Comparison of ENCODE assay signal across 18 cellular contexts in genomic region chr10:48695636-48696534, GRCh38. TPM values are rescaled to one million over a fixed set of nuclear protein-coding genes. Genes with fewer than 3 reads are reported as not detected.
DNase-seq lines count a peak whose midpoint lies in the region; ATAC-seq, FAIRE-seq and TF ChIP-seq lines count a peak whose summit lies in the region.
"Had no signal": no experiment of that assay in that cellular context is flagged by ENCODE, and none has a peak within 500 bp of the region (broad histone marks: within the 10 kb centered on the region; RNA-seq: fewer than 3 reads in every experiment).

No MANE protein-coding gene starts in this region.

- peaks cover 89% of the 10 kb centered on the region for H3K36me3 Mint-ChIP-seq in activated B cell treated with CpG ODN at 0.5 μM for 24 hours (ENCODE audit: low read depth)
- peaks cover 32% of the 10 kb centered on the region for H3K36me3 Mint-ChIP-seq in memory B cell
- peaks cover 74 to 86% of the 10 kb centered on the region in 2 donors for H3K36me3 Mint-ChIP-seq in stimulated activated naive B cell treated with anti-CD40 and anti-IgM and Interleukin-4, amounts not matched to agents 10 μg/mL and 1 μg/mL and 100 μg/mL, for 72 hours
- peaks cover 5% of the 10 kb centered on the region for H3K36me3 Mint-ChIP-seq in glutamatergic neuron (ENCODE audit: unreplicated experiment)

- ATAC-seq in activated B cell treated with CpG ODN at 0.5 μM for 24 hours (ENCODE audit: low read depth) (no peak), memory B cell (ENCODE audit: low read depth) (no peak)
- peak; percentile 46 to 50 for ATAC-seq in stimulated activated naive B cell treated with anti-CD40 and anti-IgM and Interleukin-4, amounts not matched to agents 10 μg/mL and 1 μg/mL and 100 μg/mL, for 72 hours (replicated peaks)
- ATAC-seq: GM23338, HCT116 had no signal

- DNase-seq in GM18507 (ENCODE audit: extremely low spot score, insufficient read length, low read depth) (no peak), activated B cell treated with CpG ODN at 0.5 μM for 24 hours (no peak), memory B cell (ENCODE audit: low spot score in 2 of 2) (no peak), BE2C (no peak), glutamatergic neuron (no peak)
- no peak for DNase-seq in stimulated activated naive B cell treated with anti-CD40 and anti-IgM and Interleukin-4, amounts not matched to agents 10 μg/mL and 1 μg/mL and 100 μg/mL, for 72 hours
- DNase-seq in effector CD8-positive, alpha-beta T cell (lab: John Stamatoyannopoulos, UW) = no peak
- DNase-seq: ACHN, DMS79, KG1, NCI-H1694 treated with DMSO at 0.1 percent for 48 hours, NCI-H2081 treated with DMSO at 0.1 percent for 48 hours, NCI-H446, NCI-H526 treated with DMSO at 0.1 percent for 48 hours, SIG-M5, SK-N-SH had no signal

- H3K27me3 Mint-ChIP-seq in activated B cell treated with CpG ODN at 0.5 μM for 24 hours (no peaks in the 10 kb centered on the region), memory B cell (no peaks in the 10 kb centered on the region), glutamatergic neuron (ENCODE audit: unreplicated experiment) (peaks cover 2% of the 10 kb centered on the region)
- no peaks in the 10 kb centered on the region for H3K27me3 Mint-ChIP-seq in stimulated activated naive B cell treated with anti-CD40 and anti-IgM and Interleukin-4, amounts not matched to agents 10 μg/mL and 1 μg/mL and 100 μg/mL, for 72 hours

- H3K4me1 Mint-ChIP-seq in activated B cell treated with CpG ODN at 0.5 μM for 24 hours (peaks cover 98% of the 10 kb centered on the region), memory B cell (peaks cover 78% of the 10 kb centered on the region), glutamatergic neuron (ENCODE audit: low read depth, unreplicated experiment) (peaks cover 22% of the 10 kb centered on the region)
- peaks cover 86 to 97% of the 10 kb centered on the region in 2 donors for H3K4me1 Mint-ChIP-seq in stimulated activated naive B cell treated with anti-CD40 and anti-IgM and Interleukin-4, amounts not matched to agents 10 μg/mL and 1 μg/mL and 100 μg/mL, for 72 hours

- H3K4me3 ChIP-seq in BE2C (ENCODE audit: low read depth, low read length) = no peak overlapping the region
- H3K4me3 ChIP-seq: GM23338 had no signal

- FAIRE-seq in GM18507 (lab: Jason Lieb, UNC) = peak; percentile 59

- H3K27ac Mint-ChIP-seq in activated B cell treated with CpG ODN at 0.5 μM for 24 hours = peak overlapping the region; percentile 82
- H3K27ac Mint-ChIP-seq in memory B cell = peak overlapping the region; percentile 49
- peak overlapping the region; percentile 85 for H3K27ac Mint-ChIP-seq in stimulated activated naive B cell treated with anti-CD40 and anti-IgM and Interleukin-4, amounts not matched to agents 10 μg/mL and 1 μg/mL and 100 μg/mL, for 72 hours
- H3K27ac Mint-ChIP-seq in glutamatergic neuron (ENCODE audit: unreplicated experiment) = no peak overlapping the region
- H3K27ac Mint-ChIP-seq: GM23338 had no signal

- H3K4me3 Mint-ChIP-seq in activated B cell treated with CpG ODN at 0.5 μM for 24 hours (peak overlapping the region; percentile 28), memory B cell (peak overlapping the region; percentile 46), glutamatergic neuron (ENCODE audit: unreplicated experiment) (no peak overlapping the region)
- peak overlapping the region; percentile 36 to 55 for H3K4me3 Mint-ChIP-seq in stimulated activated naive B cell treated with anti-CD40 and anti-IgM and Interleukin-4, amounts not matched to agents 10 μg/mL and 1 μg/mL and 100 μg/mL, for 72 hours
- H3K4me3 Mint-ChIP-seq: GM23338 had no signal

- CTCF ChIA-PET in activated B cell treated with CpG ODN at 0.5 μM for 24 hours (lab: Charles Lee) = interaction anchor here (1.2 to 3.2 kb wide), 6 partner anchors 10 to 65 kb away, joined by 4 to 17 read pairs (median 11); partner anchors contain the start of gene WDFY4

- no peaks in the 10 kb centered on the region for H3K9me3 ChIP-seq in BE2C
- H3K9me3 ChIP-seq: SK-N-SH had no signal

- POLR2A ChIA-PET in activated B cell treated with CpG ODN at 0.5 μM for 24 hours (lab: Charles Lee) = interaction anchor here (0.9 to 3.3 kb wide), 5 partner anchors 10 to 24 kb away, joined by 3 to 22 read pairs (median 13); partner anchors contain the start of gene WDFY4

- H3K27me3 ChIP-seq in BE2C = no peaks in the 10 kb centered on the region

- TF ChIP-seq CTCF in activated B cell treated with CpG ODN at 0.5 μM for 24 hours (IDR thresholded peaks at IDR 0.05) (no peak), BE2C (IDR thresholded peaks at IDR 0.05; ENCODE audit: low read depth, low read length) (no peak), glutamatergic neuron (IDR thresholded peaks at IDR 0.05; ENCODE audit: partially characterized antibody, unreplicated experiment) (no peak)

- H3K4me1 ChIP-seq in BE2C = no peaks in the 10 kb centered on the region

- H3K9me3 Mint-ChIP-seq in activated B cell treated with CpG ODN at 0.5 μM for 24 hours (no peaks in the 10 kb centered on the region), memory B cell (no peaks in the 10 kb centered on the region), glutamatergic neuron (ENCODE audit: unreplicated experiment) (peaks cover 7% of the 10 kb centered on the region)
- H3K9me3 Mint-ChIP-seq in stimulated activated naive B cell treated with anti-CD40 and anti-IgM and Interleukin-4, amounts not matched to agents 10 μg/mL and 1 μg/mL and 100 μg/mL, for 72 hours = no peaks in the 10 kb centered on the region
- H3K9me3 Mint-ChIP-seq: GM23338 had no signal

- H3K36me3 ChIP-seq in BE2C = no peaks in the 10 kb centered on the region

- intact Hi-C loops in activated B cell treated with CpG ODN at 0.5 μM for 24 hours (cut with micrococcal nuclease) = no loop called here

RNA-seq across cellular contexts. Expression of gene WDFY4, which starts 11.2 kb away (rescaled TPM):
- total RNA-seq in activated B cell treated with CpG ODN at 0.5 μM for 24 hours (480 and 488 TPM in 2 replicates), glutamatergic neuron (ENCODE audit: unreplicated experiment) (not detected)
- polyA plus RNA-seq in BE2C (2012; ENCODE audit: insufficient read depth, insufficient read length, low read depth) = not detected
- polyA plus RNA-seq: GM23338, SK-N-SH had no signal

Comparison
In these comparisons a context has a peak if more than half of its experiments do, and no peak if none do; other contexts are left out.
1. ATAC-seq: peak in stimulated activated naive B cell treated with anti-CD40 and anti-IgM and Interleukin-4, amounts not matched to agents 10 μg/mL and 1 μg/mL and 100 μg/mL, for 72 hours (2 of 2); none in activated B cell treated with CpG ODN at 0.5 μM for 24 hours (single experiment) and memory B cell (single experiment).
2. RNA of gene WDFY4, which starts 11.2 kb away (total RNA-seq): 480 to 488 TPM in activated B cell treated with CpG ODN at 0.5 μM for 24 hours; not detected in glutamatergic neuron (single experiment); every median in the first group is over 100 times any median in the second.